In the genomic region with DNA sequence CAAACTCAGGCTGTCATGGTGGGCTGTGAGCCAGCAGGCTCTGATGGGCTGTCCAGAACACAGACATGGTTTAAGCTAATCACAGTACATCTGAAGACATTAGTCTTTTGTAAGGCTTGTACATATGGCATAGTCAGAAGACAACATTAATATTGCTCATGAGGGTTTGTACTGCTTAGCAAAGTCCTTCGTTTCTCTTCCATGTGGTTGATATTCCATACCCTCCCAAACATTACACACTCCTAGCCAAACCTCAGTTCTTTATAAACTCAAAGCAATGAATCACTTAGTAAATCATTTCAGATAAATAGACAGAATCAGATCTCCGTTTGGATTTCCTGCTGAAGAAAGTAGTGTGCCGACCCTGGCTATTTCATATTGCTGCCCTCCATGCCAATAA, we compare ENCODE assay signal across 1 cellular context.
TF ChIP-seq lines count a peak whose summit lies in the region.

No MANE protein-coding gene starts in this region.

TF ChIP-seq in SK-N-SH, 30 proteins besides CTCF, POLR2A, EP300 and RAD21:
- no peak for TF ChIP-seq TCF12 (IDR thresholded peaks at IDR 0.05)
- TF ChIP-seq, protein P1, sequence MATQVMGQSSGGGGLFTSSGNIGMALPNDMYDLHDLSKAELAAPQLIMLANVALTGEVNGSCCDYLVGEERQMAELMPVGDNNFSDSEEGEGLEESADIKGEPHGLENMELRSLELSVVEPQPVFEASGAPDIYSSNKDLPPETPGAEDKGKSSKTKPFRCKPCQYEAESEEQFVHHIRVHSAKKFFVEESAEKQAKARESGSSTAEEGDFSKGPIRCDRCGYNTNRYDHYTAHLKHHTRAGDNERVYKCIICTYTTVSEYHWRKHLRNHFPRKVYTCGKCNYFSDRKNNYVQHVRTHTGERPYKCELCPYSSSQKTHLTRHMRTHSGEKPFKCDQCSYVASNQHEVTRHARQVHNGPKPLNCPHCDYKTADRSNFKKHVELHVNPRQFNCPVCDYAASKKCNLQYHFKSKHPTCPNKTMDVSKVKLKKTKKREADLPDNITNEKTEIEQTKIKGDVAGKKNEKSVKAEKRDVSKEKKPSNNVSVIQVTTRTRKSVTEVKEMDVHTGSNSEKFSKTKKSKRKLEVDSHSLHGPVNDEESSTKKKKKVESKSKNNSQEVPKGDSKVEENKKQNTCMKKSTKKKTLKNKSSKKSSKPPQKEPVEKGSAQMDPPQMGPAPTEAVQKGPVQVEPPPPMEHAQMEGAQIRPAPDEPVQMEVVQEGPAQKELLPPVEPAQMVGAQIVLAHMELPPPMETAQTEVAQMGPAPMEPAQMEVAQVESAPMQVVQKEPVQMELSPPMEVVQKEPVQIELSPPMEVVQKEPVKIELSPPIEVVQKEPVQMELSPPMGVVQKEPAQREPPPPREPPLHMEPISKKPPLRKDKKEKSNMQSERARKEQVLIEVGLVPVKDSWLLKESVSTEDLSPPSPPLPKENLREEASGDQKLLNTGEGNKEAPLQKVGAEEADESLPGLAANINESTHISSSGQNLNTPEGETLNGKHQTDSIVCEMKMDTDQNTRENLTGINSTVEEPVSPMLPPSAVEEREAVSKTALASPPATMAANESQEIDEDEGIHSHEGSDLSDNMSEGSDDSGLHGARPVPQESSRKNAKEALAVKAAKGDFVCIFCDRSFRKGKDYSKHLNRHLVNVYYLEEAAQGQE (IDR thresholded peaks at IDR 0.05; ENCODE audit: low read depth, low read length), result no peak
- no peak for TF ChIP-seq NFIC (IDR thresholded peaks at IDR 0.05; ENCODE audit: borderline replicate concordance)
- no peak for TF ChIP-seq POLR2AphosphoS5 (IDR thresholded peaks at IDR 0.05; ENCODE audit: low read depth, low read length)
- no peak for TF ChIP-seq EZH2phosphoT487 (IDR thresholded peaks at IDR 0.05; ENCODE audit: borderline replicate concordance, low read depth)
